1 cellular context compared by ENCODE assay signal in the genomic region with DNA sequence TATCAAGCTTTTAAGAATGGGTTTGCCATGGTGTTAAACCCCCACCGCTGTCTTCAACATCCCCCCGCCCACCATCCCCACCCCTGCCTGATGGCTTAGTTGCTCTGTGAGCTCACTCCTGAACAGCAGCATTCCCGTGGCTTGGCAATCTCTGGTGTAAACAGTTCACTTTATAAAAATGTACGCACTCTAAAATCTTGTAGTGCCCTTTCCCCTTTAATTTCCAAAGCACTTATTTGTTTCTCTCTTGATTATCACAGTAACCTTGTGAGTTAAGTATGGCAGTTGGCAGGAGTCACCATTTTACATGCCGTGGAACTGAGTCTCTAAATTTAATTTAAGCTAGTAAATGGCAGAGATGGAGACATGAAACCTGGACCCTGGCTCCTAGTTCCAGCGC.
TF ChIP-seq lines count a peak whose summit lies in the region.

No MANE protein-coding gene starts in this region.

TF ChIP-seq in H1, 55 proteins besides CTCF, POLR2A, EP300 and RAD21 (continued from another document):
- TF ChIP-seq SIRT6 (IDR thresholded peaks at IDR 0.05; ENCODE audit: low read length) (no peak), TAF7 (optimal IDR thresholded peaks at IDR 0.05; ENCODE audit: borderline replicate concordance, low read depth, low read length) (no peak), EGR1 (IDR thresholded peaks at IDR 0.05; ENCODE audit: borderline replicate concordance, low read depth, low read length) (no peak), SIN3A (conservative IDR thresholded peaks at IDR 0.05 in 1 of 2, IDR thresholded peaks at IDR 0.05 in 1 of 2; ENCODE audit: low read depth in 1 of 2, low read length in 2 of 2) (no peak), SRF (IDR thresholded peaks at IDR 0.05; ENCODE audit: low read depth, low read length) (no peak), JUN (IDR thresholded peaks at IDR 0.05; ENCODE audit: low read depth, low read length) (no peak), GABPA (IDR thresholded peaks at IDR 0.05; ENCODE audit: borderline replicate concordance, insufficient read depth, low read length) (no peak), ASH2L (IDR thresholded peaks at IDR 0.05; ENCODE audit: low read length) (no peak), RNF2 (IDR thresholded peaks at IDR 0.05; ENCODE audit: borderline replicate concordance, low read depth, low read length, missing control alignments, poor library complexity, severe bottlenecking) (no peak), CREB1 (IDR thresholded peaks at IDR 0.05) (no peak), TBP (IDR thresholded peaks at IDR 0.05; ENCODE audit: low read depth, low read length) (no peak), CHD1 (IDR thresholded peaks at IDR 0.05; ENCODE audit: low read depth, low read length) (no peak), EZH2 (IDR thresholded peaks at IDR 0.05; ENCODE audit: low read depth, low read length, severe bottlenecking) (no peak), POLR2AphosphoS5 (IDR thresholded peaks at IDR 0.05; ENCODE audit: low read depth, low read length) (no peak), POU5F1 (IDR thresholded peaks at IDR 0.05; ENCODE audit: low read depth, low read length) (no peak), TCF12 (IDR thresholded peaks at IDR 0.05; ENCODE audit: low read depth, low read length) (no peak)
TF ChIP-seq in H1: peak in this region for 0.
